1 cellular context compared by ENCODE assay signal in genomic region chr16:578870-579405, GRCh38.
TF ChIP-seq lines count a peak whose summit lies in the region.

No MANE protein-coding gene starts in this region.

TF ChIP-seq in K562, 482 proteins besides CTCF, POLR2A, EP300 and RAD21 (continued from another document and continues in another):
- TF ChIP-seq, protein P1, sequence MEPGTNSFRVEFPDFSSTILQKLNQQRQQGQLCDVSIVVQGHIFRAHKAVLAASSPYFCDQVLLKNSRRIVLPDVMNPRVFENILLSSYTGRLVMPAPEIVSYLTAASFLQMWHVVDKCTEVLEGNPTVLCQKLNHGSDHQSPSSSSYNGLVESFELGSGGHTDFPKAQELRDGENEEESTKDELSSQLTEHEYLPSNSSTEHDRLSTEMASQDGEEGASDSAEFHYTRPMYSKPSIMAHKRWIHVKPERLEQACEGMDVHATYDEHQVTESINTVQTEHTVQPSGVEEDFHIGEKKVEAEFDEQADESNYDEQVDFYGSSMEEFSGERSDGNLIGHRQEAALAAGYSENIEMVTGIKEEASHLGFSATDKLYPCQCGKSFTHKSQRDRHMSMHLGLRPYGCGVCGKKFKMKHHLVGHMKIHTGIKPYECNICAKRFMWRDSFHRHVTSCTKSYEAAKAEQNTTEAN (CRISPR knock-in tag; IDR thresholded peaks at IDR 0.05): no peak
- no peak for TF ChIP-seq ZNF146 (CRISPR knock-in tag; IDR thresholded peaks at IDR 0.05; ENCODE audit: unreplicated experiment)
- TF ChIP-seq ZNF224 (CRISPR knock-in tag; IDR thresholded peaks at IDR 0.05): no peak
- TF ChIP-seq NFIX (CRISPR knock-in tag; IDR thresholded peaks at IDR 0.05; ENCODE audit: low read depth): no peak
- TF ChIP-seq, protein P2, sequence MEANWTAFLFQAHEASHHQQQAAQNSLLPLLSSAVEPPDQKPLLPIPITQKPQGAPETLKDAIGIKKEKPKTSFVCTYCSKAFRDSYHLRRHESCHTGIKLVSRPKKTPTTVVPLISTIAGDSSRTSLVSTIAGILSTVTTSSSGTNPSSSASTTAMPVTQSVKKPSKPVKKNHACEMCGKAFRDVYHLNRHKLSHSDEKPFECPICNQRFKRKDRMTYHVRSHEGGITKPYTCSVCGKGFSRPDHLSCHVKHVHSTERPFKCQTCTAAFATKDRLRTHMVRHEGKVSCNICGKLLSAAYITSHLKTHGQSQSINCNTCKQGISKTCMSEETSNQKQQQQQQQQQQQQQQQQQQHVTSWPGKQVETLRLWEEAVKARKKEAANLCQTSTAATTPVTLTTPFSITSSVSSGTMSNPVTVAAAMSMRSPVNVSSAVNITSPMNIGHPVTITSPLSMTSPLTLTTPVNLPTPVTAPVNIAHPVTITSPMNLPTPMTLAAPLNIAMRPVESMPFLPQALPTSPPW (CRISPR knock-in tag; IDR thresholded peaks at IDR 0.05): peak; percentile 82
- TF ChIP-seq, protein P3, sequence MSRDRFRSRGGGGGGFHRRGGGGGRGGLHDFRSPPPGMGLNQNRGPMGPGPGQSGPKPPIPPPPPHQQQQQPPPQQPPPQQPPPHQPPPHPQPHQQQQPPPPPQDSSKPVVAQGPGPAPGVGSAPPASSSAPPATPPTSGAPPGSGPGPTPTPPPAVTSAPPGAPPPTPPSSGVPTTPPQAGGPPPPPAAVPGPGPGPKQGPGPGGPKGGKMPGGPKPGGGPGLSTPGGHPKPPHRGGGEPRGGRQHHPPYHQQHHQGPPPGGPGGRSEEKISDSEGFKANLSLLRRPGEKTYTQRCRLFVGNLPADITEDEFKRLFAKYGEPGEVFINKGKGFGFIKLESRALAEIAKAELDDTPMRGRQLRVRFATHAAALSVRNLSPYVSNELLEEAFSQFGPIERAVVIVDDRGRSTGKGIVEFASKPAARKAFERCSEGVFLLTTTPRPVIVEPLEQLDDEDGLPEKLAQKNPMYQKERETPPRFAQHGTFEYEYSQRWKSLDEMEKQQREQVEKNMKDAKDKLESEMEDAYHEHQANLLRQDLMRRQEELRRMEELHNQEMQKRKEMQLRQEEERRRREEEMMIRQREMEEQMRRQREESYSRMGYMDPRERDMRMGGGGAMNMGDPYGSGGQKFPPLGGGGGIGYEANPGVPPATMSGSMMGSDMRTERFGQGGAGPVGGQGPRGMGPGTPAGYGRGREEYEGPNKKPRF (IDR thresholded peaks at IDR 0.05; ENCODE audit: low read depth, low read length): no peak
- no peak for TF ChIP-seq SIRT6 (IDR thresholded peaks at IDR 0.05; ENCODE audit: low read depth, low read length)
- TF ChIP-seq ZNF644 (tag; IDR thresholded peaks at IDR 0.05; ENCODE audit: low read depth): no peak
- no peak for TF ChIP-seq POLR3G (IDR thresholded peaks at IDR 0.05; ENCODE audit: extremely low read depth, insufficient read length, insufficient replicate concordance)
- no peak for TF ChIP-seq NR2C1 (IDR thresholded peaks at IDR 0.05)
- TF ChIP-seq NR2C1 (tag; IDR thresholded peaks at IDR 0.05): no peak
- TF ChIP-seq, protein P4, sequence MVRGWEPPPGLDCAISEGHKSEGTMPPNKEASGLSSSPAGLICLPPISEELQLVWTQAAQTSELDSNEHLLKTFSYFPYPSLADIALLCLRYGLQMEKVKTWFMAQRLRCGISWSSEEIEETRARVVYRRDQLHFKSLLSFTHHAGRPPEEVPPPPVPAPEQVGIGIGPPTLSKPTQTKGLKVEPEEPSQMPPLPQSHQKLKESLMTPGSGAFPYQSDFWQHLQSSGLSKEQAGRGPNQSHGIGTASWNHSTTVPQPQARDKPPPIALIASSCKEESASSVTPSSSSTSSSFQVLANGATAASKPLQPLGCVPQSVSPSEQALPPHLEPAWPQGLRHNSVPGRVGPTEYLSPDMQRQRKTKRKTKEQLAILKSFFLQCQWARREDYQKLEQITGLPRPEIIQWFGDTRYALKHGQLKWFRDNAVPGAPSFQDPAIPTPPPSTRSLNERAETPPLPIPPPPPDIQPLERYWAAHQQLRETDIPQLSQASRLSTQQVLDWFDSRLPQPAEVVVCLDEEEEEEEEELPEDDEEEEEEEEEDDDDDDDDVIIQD (CRISPR knock-in tag; IDR thresholded peaks at IDR 0.05): no peak
- no peak for TF ChIP-seq NCOA2 (IDR thresholded peaks at IDR 0.05; ENCODE audit: partially characterized antibody in 2 of 2)
- TF ChIP-seq HES1 (IDR thresholded peaks at IDR 0.05; ENCODE audit: low read depth): no peak
- TF ChIP-seq ZBTB40 (IDR thresholded peaks at IDR 0.05): no peak
- TF ChIP-seq ZBTB40 (CRISPR knock-in tag; IDR thresholded peaks at IDR 0.05): no peak
- TF ChIP-seq BMI1 (IDR thresholded peaks at IDR 0.05; ENCODE audit: low read length): no peak
- no peak for TF ChIP-seq PRMT5 (CRISPR knock-in tag; IDR thresholded peaks at IDR 0.05)
- no peak for TF ChIP-seq PTTG1 (tag; IDR thresholded peaks at IDR 0.05; ENCODE audit: low read depth)
- TF ChIP-seq GABPB1 (CRISPR knock-in tag; IDR thresholded peaks at IDR 0.05): peak; percentile 85
- no peak for TF ChIP-seq PCBP2 (IDR thresholded peaks at IDR 0.05; ENCODE audit: low read depth, low read length, poor library complexity, severe bottlenecking)
- TF ChIP-seq NONO (IDR thresholded peaks at IDR 0.05; ENCODE audit: low read depth in 2 of 2, low read length in 1 of 2): peak in 1 of 2 experiments; percentile 86; a peak in 1 of 4 replicates
- TF ChIP-seq ZNF512 (tag; IDR thresholded peaks at IDR 0.05): no peak
- TF ChIP-seq ZNF583 (CRISPR knock-in tag; IDR thresholded peaks at IDR 0.05): 0 out of 2 replicates have a peak, but pooled peaks have one; percentile 57
- TF ChIP-seq ZNF75A (CRISPR knock-in tag; IDR thresholded peaks at IDR 0.05): no peak
- no peak for TF ChIP-seq ZNF778 (CRISPR knock-in tag; IDR thresholded peaks at IDR 0.05)
- TF ChIP-seq SREBF1 (IDR thresholded peaks at IDR 0.05; ENCODE audit: borderline replicate concordance, low read depth, low read length): no peak
- TF ChIP-seq, protein P5, sequence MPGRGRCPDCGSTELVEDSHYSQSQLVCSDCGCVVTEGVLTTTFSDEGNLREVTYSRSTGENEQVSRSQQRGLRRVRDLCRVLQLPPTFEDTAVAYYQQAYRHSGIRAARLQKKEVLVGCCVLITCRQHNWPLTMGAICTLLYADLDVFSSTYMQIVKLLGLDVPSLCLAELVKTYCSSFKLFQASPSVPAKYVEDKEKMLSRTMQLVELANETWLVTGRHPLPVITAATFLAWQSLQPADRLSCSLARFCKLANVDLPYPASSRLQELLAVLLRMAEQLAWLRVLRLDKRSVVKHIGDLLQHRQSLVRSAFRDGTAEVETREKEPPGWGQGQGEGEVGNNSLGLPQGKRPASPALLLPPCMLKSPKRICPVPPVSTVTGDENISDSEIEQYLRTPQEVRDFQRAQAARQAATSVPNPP (IDR thresholded peaks at IDR 0.05; ENCODE audit: borderline replicate concordance, insufficient read depth, insufficient read length): no peak
- no peak for TF ChIP-seq ZNF324 (CRISPR knock-in tag; IDR thresholded peaks at IDR 0.05)
- TF ChIP-seq OTX1 (CRISPR knock-in tag; IDR thresholded peaks at IDR 0.05): no peak
- TF ChIP-seq, protein P6, sequence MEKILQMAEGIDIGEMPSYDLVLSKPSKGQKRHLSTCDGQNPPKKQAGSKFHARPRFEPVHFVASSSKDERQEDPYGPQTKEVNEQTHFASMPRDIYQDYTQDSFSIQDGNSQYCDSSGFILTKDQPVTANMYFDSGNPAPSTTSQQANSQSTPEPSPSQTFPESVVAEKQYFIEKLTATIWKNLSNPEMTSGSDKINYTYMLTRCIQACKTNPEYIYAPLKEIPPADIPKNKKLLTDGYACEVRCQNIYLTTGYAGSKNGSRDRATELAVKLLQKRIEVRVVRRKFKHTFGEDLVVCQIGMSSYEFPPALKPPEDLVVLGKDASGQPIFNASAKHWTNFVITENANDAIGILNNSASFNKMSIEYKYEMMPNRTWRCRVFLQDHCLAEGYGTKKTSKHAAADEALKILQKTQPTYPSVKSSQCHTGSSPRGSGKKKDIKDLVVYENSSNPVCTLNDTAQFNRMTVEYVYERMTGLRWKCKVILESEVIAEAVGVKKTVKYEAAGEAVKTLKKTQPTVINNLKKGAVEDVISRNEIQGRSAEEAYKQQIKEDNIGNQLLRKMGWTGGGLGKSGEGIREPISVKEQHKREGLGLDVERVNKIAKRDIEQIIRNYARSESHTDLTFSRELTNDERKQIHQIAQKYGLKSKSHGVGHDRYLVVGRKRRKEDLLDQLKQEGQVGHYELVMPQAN (IDR thresholded peaks at IDR 0.05; ENCODE audit: borderline replicate concordance): 0 out of 2 replicates have a peak, but pooled peaks have one; percentile 29
- no peak for TF ChIP-seq HIVEP1 (CRISPR knock-in tag; IDR thresholded peaks at IDR 0.05)
- TF ChIP-seq, protein P7, sequence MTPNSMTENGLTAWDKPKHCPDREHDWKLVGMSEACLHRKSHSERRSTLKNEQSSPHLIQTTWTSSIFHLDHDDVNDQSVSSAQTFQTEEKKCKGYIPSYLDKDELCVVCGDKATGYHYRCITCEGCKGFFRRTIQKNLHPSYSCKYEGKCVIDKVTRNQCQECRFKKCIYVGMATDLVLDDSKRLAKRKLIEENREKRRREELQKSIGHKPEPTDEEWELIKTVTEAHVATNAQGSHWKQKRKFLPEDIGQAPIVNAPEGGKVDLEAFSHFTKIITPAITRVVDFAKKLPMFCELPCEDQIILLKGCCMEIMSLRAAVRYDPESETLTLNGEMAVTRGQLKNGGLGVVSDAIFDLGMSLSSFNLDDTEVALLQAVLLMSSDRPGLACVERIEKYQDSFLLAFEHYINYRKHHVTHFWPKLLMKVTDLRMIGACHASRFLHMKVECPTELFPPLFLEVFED (CRISPR knock-in tag; conservative IDR thresholded peaks at IDR 0.05): no peak
- TF ChIP-seq ZNF695 (CRISPR knock-in tag; IDR thresholded peaks at IDR 0.05): no peak
- TF ChIP-seq ZNF239 (CRISPR knock-in tag; IDR thresholded peaks at IDR 0.05): peak; percentile 17; the same call in 1 of the 2 replicates
